ENCODE assay signal across 1 cellular context in the genomic region with DNA sequence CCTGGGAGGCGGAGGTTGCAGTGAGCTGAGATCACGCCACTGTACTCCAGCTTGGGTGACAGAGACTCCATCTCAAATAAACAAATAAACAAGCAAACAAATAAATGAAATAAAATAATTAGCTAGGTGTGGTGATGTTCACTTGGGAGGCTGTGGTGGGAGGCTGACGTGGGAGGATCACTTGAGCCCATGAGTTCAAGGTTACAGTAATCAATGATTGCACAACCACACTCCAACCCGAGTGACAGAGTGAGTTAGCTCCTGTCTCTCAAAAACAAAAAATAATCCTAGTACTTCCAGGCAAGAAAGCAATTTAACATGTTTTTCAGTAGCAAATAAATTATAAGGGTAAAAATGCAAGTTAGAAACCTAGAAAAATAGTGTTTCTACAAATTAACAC.
A peak's percentile ranks its signal among the peaks of the same experiment; 100 is the strongest.
TF ChIP-seq lines count a peak whose summit lies in the region.

No MANE protein-coding gene starts in this region.

TF ChIP-seq in HepG2, 621 proteins besides CTCF, POLR2A, EP300 and RAD21 (continued from another document and continues in another):
- TF ChIP-seq, protein P1, sequence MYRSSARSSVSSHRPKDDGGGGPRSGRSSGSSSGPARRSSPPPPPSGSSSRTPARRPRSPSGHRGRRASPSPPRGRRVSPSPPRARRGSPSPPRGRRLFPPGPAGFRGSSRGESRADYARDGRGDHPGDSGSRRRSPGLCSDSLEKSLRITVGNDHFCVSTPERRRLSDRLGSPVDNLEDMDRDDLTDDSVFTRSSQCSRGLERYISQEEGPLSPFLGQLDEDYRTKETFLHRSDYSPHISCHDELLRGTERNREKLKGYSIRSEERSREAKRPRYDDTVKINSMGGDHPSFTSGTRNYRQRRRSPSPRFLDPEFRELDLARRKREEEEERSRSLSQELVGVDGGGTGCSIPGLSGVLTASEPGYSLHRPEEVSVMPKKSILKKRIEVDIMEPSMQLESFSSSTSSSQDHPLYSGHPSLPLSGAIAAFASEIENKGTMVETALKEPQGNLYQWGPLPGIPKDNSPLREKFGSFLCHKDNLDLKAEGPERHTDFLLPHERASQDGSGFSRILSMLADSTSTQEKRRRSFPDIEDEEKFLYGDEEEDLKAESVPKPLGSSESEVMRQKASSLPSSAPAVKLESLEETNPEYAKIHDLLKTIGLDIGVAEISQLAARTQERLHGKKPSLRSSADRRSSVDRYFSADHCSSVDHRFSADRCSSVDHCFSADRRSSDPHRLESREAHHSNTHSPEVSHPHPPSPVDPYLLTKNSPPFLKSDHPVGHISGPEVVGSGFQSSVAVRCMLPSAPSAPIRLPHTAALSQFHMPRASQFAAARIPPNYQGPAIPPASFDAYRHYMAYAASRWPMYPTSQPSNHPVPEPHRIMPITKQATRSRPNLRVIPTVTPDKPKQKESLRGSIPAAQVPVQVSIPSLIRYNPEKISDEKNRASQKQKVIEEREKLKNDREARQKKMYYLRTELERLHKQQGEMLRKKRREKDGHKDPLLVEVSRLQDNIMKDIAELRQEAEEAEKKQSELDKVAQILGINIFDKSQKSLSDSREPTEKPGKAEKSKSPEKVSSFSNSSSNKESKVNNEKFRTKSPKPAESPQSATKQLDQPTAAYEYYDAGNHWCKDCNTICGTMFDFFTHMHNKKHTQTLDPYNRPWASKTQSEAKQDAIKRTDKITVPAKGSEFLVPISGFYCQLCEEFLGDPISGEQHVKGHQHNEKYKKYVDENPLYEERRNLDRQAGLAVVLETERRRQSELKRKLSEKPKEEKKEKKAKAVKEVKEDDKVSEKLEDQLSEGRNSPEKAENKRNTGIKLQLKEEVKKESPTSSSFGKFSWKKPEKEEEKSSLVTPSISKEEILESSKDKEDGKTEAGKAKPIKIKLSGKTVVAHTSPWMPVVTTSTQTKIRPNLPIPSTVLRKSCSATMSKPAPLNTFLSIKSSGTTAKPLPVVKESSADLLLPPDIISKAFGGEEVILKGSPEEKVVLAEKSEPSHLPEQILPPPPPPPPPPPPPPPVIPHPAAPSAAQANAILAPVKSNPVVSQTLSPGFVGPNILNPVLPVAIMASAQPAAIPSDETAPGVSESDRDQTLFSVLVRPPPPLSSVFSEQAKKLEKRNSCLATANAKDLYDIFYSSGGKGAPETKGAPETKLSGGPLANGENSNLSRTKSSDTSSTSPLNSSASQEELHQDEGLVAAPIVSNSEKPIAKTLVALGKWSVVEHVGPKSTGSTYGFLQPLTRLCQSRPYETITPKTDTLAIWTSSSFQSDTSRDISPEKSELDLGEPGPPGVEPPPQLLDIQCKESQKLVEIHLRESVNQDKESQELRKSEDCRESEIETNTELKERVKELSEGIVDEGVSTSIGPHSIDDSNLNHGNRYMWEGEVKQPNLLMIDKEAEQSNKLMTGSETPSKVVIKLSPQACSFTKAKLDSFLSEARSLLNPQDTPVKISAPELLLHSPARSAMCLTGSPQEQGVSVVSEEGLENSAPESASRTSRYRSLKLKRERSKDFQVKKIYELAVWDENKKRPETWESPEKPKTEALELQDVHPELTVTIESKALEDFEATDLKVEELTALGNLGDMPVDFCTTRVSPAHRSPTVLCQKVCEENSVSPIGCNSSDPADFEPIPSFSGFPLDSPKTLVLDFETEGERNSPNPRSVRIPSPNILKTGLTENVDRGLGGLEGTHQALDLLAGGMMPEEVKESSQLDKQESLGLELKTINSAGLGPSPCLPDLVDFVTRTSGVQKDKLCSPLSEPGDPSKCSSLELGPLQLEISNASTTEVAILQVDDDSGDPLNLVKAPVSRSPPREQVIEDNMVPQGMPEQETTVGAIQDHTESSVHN (CRISPR knock-in tag; IDR thresholded peaks at IDR 0.05): no peak; the same call in 1 of the 2 replicates
- TF ChIP-seq ZNF251 (CRISPR knock-in tag; IDR thresholded peaks at IDR 0.05) (no peak), MXD4 (CRISPR knock-in tag; IDR thresholded peaks at IDR 0.05) (no peak), MTA1 (CRISPR knock-in tag; IDR thresholded peaks at IDR 0.05; ENCODE audit: borderline replicate concordance) (no peak), ZNF614 (CRISPR knock-in tag; IDR thresholded peaks at IDR 0.05; ENCODE audit: borderline replicate concordance) (no peak), MYNN (CRISPR knock-in tag; IDR thresholded peaks at IDR 0.05; ENCODE audit: low read depth) (no peak), ZNF136 (CRISPR knock-in tag; IDR thresholded peaks at IDR 0.05; ENCODE audit: low read depth) (no peak), KMT2B (CRISPR knock-in tag; IDR thresholded peaks at IDR 0.05) (no peak), SPEN (CRISPR knock-in tag; IDR thresholded peaks at IDR 0.05; ENCODE audit: low read depth) (no peak), ZNF441 (CRISPR knock-in tag; IDR thresholded peaks at IDR 0.05; ENCODE audit: borderline replicate concordance) (no peak), HHEX (CRISPR knock-in tag; IDR thresholded peaks at IDR 0.05) (no peak), SIN3A (IDR thresholded peaks at IDR 0.05; ENCODE audit: borderline replicate concordance, low read depth, low read length) (no peak), MIER2 (CRISPR knock-in tag; IDR thresholded peaks at IDR 0.05) (no peak), ZSCAN9 (CRISPR knock-in tag; IDR thresholded peaks at IDR 0.05; ENCODE audit: borderline replicate concordance) (no peak), NFIB (CRISPR knock-in tag; IDR thresholded peaks at IDR 0.05; ENCODE audit: borderline replicate concordance) (no peak), PHB2 (IDR thresholded peaks at IDR 0.05; ENCODE audit: partially characterized antibody) (no peak), POGZ (CRISPR knock-in tag; IDR thresholded peaks at IDR 0.05) (peak; percentile 91), ZHX2 (IDR thresholded peaks at IDR 0.05; ENCODE audit: low read depth) (no peak), ZHX2 (CRISPR knock-in tag; IDR thresholded peaks at IDR 0.05; ENCODE audit: borderline replicate concordance) (no peak), MZF1 (CRISPR knock-in tag; IDR thresholded peaks at IDR 0.05; ENCODE audit: borderline replicate concordance) (no peak)
- TF ChIP-seq, protein P2, sequence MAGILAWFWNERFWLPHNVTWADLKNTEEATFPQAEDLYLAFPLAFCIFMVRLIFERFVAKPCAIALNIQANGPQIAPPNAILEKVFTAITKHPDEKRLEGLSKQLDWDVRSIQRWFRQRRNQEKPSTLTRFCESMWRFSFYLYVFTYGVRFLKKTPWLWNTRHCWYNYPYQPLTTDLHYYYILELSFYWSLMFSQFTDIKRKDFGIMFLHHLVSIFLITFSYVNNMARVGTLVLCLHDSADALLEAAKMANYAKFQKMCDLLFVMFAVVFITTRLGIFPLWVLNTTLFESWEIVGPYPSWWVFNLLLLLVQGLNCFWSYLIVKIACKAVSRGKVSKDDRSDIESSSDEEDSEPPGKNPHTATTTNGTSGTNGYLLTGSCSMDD (CRISPR knock-in tag; IDR thresholded peaks at IDR 0.05): no peak
- TF ChIP-seq, protein P3, sequence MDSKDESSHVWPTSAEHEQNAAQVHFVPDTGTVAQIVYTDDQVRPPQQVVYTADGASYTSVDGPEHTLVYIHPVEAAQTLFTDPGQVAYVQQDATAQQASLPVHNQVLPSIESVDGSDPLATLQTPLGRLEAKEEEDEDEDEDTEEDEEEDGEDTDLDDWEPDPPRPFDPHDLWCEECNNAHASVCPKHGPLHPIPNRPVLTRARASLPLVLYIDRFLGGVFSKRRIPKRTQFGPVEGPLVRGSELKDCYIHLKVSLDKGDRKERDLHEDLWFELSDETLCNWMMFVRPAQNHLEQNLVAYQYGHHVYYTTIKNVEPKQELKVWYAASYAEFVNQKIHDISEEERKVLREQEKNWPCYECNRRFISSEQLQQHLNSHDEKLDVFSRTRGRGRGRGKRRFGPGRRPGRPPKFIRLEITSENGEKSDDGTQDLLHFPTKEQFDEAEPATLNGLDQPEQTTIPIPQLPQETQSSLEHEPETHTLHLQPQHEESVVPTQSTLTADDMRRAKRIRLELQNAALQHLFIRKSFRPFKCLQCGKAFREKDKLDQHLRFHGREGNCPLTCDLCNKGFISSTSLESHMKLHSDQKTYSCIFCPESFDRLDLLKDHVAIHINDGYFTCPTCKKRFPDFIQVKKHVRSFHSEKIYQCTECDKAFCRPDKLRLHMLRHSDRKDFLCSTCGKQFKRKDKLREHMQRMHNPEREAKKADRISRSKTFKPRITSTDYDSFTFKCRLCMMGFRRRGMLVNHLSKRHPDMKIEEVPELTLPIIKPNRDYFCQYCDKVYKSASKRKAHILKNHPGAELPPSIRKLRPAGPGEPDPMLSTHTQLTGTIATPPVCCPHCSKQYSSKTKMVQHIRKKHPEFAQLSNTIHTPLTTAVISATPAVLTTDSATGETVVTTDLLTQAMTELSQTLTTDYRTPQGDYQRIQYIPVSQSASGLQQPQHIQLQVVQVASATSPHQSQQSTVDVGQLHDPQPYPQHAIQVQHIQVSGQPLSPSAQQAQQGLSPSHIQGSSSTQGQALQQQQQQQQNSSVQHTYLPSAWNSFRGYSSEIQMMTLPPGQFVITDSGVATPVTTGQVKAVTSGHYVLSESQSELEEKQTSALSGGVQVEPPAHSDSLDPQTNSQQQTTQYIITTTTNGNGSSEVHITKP (CRISPR knock-in tag; IDR thresholded peaks at IDR 0.05; ENCODE audit: low read depth): no peak
- TF ChIP-seq, protein P4, sequence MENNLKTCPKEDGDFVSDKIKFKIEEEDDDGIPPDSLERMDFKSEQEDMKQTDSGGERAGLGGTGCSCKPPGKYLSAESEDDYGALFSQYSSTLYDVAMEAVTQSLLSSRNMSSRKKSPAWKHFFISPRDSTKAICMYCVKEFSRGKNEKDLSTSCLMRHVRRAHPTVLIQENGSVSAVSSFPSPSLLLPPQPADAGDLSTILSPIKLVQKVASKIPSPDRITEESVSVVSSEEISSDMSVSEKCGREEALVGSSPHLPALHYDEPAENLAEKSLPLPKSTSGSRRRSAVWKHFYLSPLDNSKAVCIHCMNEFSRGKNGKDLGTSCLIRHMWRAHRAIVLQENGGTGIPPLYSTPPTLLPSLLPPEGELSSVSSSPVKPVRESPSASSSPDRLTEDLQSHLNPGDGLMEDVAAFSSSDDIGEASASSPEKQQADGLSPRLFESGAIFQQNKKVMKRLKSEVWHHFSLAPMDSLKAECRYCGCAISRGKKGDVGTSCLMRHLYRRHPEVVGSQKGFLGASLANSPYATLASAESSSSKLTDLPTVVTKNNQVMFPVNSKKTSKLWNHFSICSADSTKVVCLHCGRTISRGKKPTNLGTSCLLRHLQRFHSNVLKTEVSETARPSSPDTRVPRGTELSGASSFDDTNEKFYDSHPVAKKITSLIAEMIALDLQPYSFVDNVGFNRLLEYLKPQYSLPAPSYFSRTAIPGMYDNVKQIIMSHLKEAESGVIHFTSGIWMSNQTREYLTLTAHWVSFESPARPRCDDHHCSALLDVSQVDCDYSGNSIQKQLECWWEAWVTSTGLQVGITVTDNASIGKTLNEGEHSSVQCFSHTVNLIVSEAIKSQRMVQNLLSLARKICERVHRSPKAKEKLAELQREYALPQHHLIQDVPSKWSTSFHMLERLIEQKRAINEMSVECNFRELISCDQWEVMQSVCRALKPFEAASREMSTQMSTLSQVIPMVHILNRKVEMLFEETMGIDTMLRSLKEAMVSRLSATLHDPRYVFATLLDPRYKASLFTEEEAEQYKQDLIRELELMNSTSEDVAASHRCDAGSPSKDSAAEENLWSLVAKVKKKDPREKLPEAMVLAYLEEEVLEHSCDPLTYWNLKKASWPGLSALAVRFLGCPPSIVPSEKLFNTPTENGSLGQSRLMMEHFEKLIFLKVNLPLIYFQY (CRISPR knock-in tag; IDR thresholded peaks at IDR 0.05; ENCODE audit: borderline replicate concordance): no peak
- TF ChIP-seq, protein P5, sequence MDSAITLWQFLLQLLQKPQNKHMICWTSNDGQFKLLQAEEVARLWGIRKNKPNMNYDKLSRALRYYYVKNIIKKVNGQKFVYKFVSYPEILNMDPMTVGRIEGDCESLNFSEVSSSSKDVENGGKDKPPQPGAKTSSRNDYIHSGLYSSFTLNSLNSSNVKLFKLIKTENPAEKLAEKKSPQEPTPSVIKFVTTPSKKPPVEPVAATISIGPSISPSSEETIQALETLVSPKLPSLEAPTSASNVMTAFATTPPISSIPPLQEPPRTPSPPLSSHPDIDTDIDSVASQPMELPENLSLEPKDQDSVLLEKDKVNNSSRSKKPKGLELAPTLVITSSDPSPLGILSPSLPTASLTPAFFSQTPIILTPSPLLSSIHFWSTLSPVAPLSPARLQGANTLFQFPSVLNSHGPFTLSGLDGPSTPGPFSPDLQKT (CRISPR knock-in tag; IDR thresholded peaks at IDR 0.05; ENCODE audit: borderline replicate concordance): no peak
